In the genomic region with DNA sequence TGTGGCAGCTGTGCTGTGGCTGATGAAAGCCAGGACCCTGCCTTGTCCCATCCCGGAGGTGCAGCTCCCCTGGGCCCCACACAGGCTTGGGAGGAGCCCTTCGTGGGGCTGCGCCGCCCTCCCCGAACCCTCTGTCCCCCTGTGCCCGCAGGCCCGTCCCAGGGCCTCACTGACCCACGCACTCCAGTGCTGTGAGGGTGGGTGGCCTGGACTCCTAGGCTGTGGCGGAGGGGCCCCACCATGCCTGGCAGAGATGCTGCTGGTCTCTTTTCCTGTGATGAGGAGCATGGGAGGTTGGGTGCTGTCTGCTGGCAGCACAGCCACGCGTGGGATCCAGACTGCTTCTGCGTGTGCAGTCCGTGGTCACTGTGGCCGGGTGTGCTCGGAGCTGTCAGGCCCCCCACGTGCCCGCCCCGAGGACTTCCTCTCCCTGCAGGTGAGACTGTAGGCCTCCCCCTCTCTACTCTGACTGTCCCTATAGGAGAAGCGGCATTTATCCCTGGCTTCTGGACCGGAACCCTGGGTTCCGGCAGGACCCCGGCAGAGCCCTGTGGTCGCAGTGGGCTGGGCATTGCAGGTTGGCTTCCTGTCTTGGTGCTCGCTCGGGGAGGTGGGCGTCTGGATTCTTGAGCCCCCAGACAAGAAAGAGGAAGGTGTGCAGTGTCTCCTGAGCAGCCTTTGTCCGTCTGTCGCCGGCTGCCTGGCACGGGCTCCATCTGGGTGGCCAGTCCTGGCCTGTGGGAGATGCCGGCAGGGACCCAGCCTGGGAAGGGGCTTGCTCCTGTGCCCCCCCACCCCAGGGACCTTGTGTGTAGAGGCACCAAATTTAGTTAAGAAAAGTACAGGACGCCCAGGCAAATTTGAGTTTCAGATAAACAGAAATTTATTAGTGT, we compare ENCODE assay signal across 10 cellular contexts. TPM values are rescaled to one million over a fixed set of nuclear protein-coding genes. Genes with fewer than 3 reads are reported as not detected.
A peak's percentile ranks its signal among the peaks of the same experiment; 100 is the strongest.
DNase-seq lines count a peak whose midpoint lies in the region; ATAC-seq and TF ChIP-seq lines count a peak whose summit lies in the region.
"Had no signal": no experiment of that assay in that cellular context is flagged by ENCODE, and none has a peak within 500 bp of the region (broad histone marks: within the 10 kb centered on the region; RNA-seq: fewer than 3 reads in every experiment).

No MANE protein-coding gene starts in this region.

- peaks cover 70% of the 10 kb centered on the region for H3K79me2 ChIP-seq in ACC112 (ENCODE audit: control insufficient read depth, insufficient read depth, low read length, unreplicated experiment)

- POLR2A ChIA-PET in HEK293 (lab: Yijun Ruan, JAX), result interaction anchor here (1.9 kb wide), 1 partner anchor 11 kb away, joined by 8 read pairs; no protein-coding TSS in a partner anchor

- H3K4me1 Mint-ChIP-seq in brain (peaks cover 30% of the 10 kb centered on the region), mesothelial cell of epicardium (peaks cover 29% of the 10 kb centered on the region)

- H3K4me1 ChIP-seq in ACC112 (ENCODE audit: control insufficient read depth, insufficient read depth, low read length, unreplicated experiment) (peaks cover 19% of the 10 kb centered on the region), HEK293 (ENCODE audit: control insufficient read depth, insufficient read depth, low read length) (peaks cover 10% of the 10 kb centered on the region)

- H3K9me3 ChIP-seq in HEK293 (ENCODE audit: control insufficient read depth, insufficient read depth, low read depth, low read length), result no peaks in the 10 kb centered on the region
- H3K9me3 ChIP-seq: vagina had no signal

- H3K9me3 Mint-ChIP-seq in brain, result peaks cover 0 to 14% (median 2%) of the 10 kb centered on the region in 5 experiments
- H3K9me3 Mint-ChIP-seq in mesothelial cell of epicardium, result peaks cover 3% of the 10 kb centered on the region

- H3K36me3 Mint-ChIP-seq in brain, result peaks cover 34% of the 10 kb centered on the region
- peaks cover 12% of the 10 kb centered on the region for H3K36me3 Mint-ChIP-seq in mesothelial cell of epicardium

- DNase-seq in mesothelial cell of epicardium (ENCODE audit: low spot score in 2 of 2, unreplicated experiment in 2 of 2) (no peak), superior temporal gyrus (ENCODE audit: extremely low spot score) (no peak), NCI-H146 treated with DMSO at 0.1 percent for 48 hours (lab: John Stamatoyannopoulos, UW; ENCODE audit: unreplicated experiment) (no peak)
- DNase-seq: caudate nucleus had no signal

- TF ChIP-seq CTCF in HEK293 (tag by site-specific recombination; IDR thresholded peaks at IDR 0.05) (no peak), brain (conservative IDR thresholded peaks at IDR 0.05) (no peak), mesothelial cell of epicardium (IDR thresholded peaks at IDR 0.05; ENCODE audit: unreplicated experiment) (no peak)

- H2AFZ ChIP-seq in ACC112 (ENCODE audit: low read length, unreplicated experiment), result no peak overlapping the region

- H3K27ac Mint-ChIP-seq in brain, result peak overlapping the region; percentile 23 to 97 (median 83)
- H3K27ac Mint-ChIP-seq in mesothelial cell of epicardium, result peak overlapping the region; percentile 79

- H3K36me3 ChIP-seq in ACC112 (ENCODE audit: insufficient read depth, low read length) (no peaks in the 10 kb centered on the region; the same call in 1 of the 2 replicates), HEK293 (ENCODE audit: control insufficient read depth in 2 of 2, insufficient read depth in 1 of 2, low read length in 2 of 2) (peaks cover 4 to 46% of the 10 kb centered on the region in 2 experiments; a peak in 2 of 3 replicates)
- H3K36me3 ChIP-seq: vagina had no signal

- no peaks in the 10 kb centered on the region for H3K27me3 ChIP-seq in ACC112 (ENCODE audit: insufficient read depth, low read length)
- H3K27me3 ChIP-seq: vagina had no signal

- ATAC-seq in HG03378 (IDR thresholded peaks at IDR 0.05; ENCODE audit: unreplicated experiment) (no peak), GM21423 (IDR thresholded peaks at IDR 0.05; ENCODE audit: unreplicated experiment) (no peak)

- H3K27me3 Mint-ChIP-seq in brain (peaks cover 9% of the 10 kb centered on the region), mesothelial cell of epicardium (ENCODE audit: low read depth) (no peaks in the 10 kb centered on the region)

- CTCF ChIA-PET in HEK293 (lab: Yijun Ruan, JAX), result interaction anchor here (0.9 to 1.4 kb wide), 3 partner anchors 59 to 106 kb away, joined by 4 to 5 read pairs (median 4); no protein-coding TSS in a partner anchor

- H3K4me3 Mint-ChIP-seq in brain (peak overlapping the region; percentile 85 to 93 (median 88)), mesothelial cell of epicardium (peak overlapping the region; percentile 84)

- H3K27ac ChIP-seq in ACC112 (ENCODE audit: low read depth, low read length), result no peak overlapping the region
- peak overlapping the region; percentile 90 for H3K27ac ChIP-seq in HEK293 (ENCODE audit: extremely low read depth, low read depth, low read length)

- H3K4me3 ChIP-seq in ACC112 (ENCODE audit: low read depth, low read length) (peak overlapping the region; percentile 99), HEK293 (ENCODE audit: low read depth, low read length) (no peak overlapping the region)

TF ChIP-seq in HEK293, 187 proteins besides CTCF, POLR2A, EP300 and RAD21:
- peak; percentile 32; the same call in 1 of the 2 replicates for TF ChIP-seq GLIS2 (tag by site-specific recombination; IDR thresholded peaks at IDR 0.05)
- TF ChIP-seq GLIS1 (tag by site-specific recombination; IDR thresholded peaks at IDR 0.05), result no peak
- TF ChIP-seq OVOL3 (tag by site-specific recombination; IDR thresholded peaks at IDR 0.05), result no peak
- peak; percentile 53 for TF ChIP-seq ZBTB8A (tag by site-specific recombination; IDR thresholded peaks at IDR 0.05)
- TF ChIP-seq, protein P1, sequence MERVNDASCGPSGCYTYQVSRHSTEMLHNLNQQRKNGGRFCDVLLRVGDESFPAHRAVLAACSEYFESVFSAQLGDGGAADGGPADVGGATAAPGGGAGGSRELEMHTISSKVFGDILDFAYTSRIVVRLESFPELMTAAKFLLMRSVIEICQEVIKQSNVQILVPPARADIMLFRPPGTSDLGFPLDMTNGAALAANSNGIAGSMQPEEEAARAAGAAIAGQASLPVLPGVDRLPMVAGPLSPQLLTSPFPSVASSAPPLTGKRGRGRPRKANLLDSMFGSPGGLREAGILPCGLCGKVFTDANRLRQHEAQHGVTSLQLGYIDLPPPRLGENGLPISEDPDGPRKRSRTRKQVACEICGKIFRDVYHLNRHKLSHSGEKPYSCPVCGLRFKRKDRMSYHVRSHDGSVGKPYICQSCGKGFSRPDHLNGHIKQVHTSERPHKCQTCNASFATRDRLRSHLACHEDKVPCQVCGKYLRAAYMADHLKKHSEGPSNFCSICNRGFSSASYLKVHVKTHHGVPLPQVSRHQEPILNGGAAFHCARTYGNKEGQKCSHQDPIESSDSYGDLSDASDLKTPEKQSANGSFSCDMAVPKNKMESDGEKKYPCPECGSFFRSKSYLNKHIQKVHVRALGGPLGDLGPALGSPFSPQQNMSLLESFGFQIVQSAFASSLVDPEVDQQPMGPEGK (tag by site-specific recombination; IDR thresholded peaks at IDR 0.05), result 0 out of 2 replicates have a peak, but pooled peaks have one; percentile 0
- TF ChIP-seq, protein P2, sequence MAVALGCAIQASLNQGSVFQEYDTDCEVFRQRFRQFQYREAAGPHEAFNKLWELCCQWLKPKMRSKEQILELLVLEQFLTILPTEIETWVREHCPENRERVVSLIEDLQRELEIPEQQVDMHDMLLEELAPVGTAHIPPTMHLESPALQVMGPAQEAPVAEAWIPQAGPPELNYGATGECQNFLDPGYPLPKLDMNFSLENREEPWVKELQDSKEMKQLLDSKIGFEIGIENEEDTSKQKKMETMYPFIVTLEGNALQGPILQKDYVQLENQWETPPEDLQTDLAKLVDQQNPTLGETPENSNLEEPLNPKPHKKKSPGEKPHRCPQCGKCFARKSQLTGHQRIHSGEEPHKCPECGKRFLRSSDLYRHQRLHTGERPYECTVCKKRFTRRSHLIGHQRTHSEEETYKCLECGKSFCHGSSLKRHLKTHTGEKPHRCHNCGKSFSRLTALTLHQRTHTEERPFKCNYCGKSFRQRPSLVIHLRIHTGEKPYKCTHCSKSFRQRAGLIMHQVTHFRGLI (tag by site-specific recombination; IDR thresholded peaks at IDR 0.05), result no peak
- TF ChIP-seq ZFHX2 (tag by site-specific recombination; conservative IDR thresholded peaks at IDR 0.05), result peak; percentile 57
- TF ChIP-seq, protein P3, sequence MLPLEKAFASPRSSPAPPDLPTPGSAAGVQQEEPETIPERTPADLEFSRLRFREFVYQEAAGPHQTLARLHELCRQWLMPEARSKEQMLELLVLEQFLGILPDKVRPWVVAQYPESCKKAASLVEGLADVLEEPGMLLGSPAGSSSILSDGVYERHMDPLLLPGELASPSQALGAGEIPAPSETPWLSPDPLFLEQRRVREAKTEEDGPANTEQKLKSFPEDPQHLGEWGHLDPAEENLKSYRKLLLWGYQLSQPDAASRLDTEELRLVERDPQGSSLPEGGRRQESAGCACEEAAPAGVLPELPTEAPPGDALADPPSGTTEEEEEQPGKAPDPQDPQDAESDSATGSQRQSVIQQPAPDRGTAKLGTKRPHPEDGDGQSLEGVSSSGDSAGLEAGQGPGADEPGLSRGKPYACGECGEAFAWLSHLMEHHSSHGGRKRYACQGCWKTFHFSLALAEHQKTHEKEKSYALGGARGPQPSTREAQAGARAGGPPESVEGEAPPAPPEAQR (tag by site-specific recombination; IDR thresholded peaks at IDR 0.05), result no peak
- TF ChIP-seq EGR2 (tag by site-specific recombination; IDR thresholded peaks at IDR 0.05; ENCODE audit: low read depth), result 0 out of 2 replicates have a peak, but pooled peaks have one; percentile 9
- peak; percentile 42 for TF ChIP-seq ZNF341 (tag by site-specific recombination; IDR thresholded peaks at IDR 0.05; ENCODE audit: low read depth)
- TF ChIP-seq ZNF600 (tag by site-specific recombination; IDR thresholded peaks at IDR 0.05), result peak; percentile 77
TF ChIP-seq in HEK293: peak in this region for 7.

RNA-seq across cellular contexts. Expression of a gene that starts 2.3 kb away (rescaled TPM):
- polyA plus RNA-seq in brain (ENCODE audit: insufficient read depth, low read depth, low replicate concordance), result 96.6 TPM
- 256 to 261 TPM (median 259 TPM) in 3 replicates for total RNA-seq in mesothelial cell of epicardium

RNA-seq across cellular contexts. Expression of a gene that starts 23.6 kb away (rescaled TPM):
- 0.41 TPM for polyA plus RNA-seq in brain (ENCODE audit: insufficient read depth, low read depth, low replicate concordance)
- 3.5 to 4.8 TPM (median 4.5 TPM) in 3 replicates for total RNA-seq in mesothelial cell of epicardium
- total RNA-seq: vagina had no signal

RNA-seq across cellular contexts. Expression of a gene that starts 52.7 kb away (rescaled TPM):
- 360 TPM for polyA plus RNA-seq in brain (ENCODE audit: insufficient read depth, low read depth, low replicate concordance)
- total RNA-seq in mesothelial cell of epicardium, result 19.2 to 20.9 TPM (median 19.4 TPM) in 3 replicates
